In genomic region chr1:113917400-113918082, GRCh38 we compare ENCODE assay signal across 17 cellular contexts. TPM values are rescaled to one million over a fixed set of nuclear protein-coding genes. Genes with fewer than 3 reads are reported as not detected.
DNase-seq lines count a peak whose midpoint lies in the region; ATAC-seq and TF ChIP-seq lines count a peak whose summit lies in the region.
"Had no signal": no experiment of that assay in that cellular context is flagged by ENCODE, and none has a peak within 500 bp of the region (broad histone marks: within the 10 kb centered on the region; RNA-seq: fewer than 3 reads in every experiment).

No MANE protein-coding gene starts in this region.

- intact Hi-C loops in activated CD8-positive, alpha-beta T cell treated with anti-CD3 and anti-CD28 coated beads for 36 hours (cut with micrococcal nuclease): no loop called here
- intact Hi-C loops in gastrocnemius medialis (cut with DNase I; ENCODE audit: low total_unique reads): no loop called here

- H3K9me3 ChIP-seq in AG04450 (ENCODE audit: control insufficient read depth, insufficient read depth, low read length) (no peaks in the 10 kb centered on the region), gastrocnemius medialis (no peaks in the 10 kb centered on the region)
- H3K9me3 ChIP-seq: left lung, right lobe of liver, SJSA1 had no signal

- TF ChIP-seq POLR2A in gastrocnemius medialis (IDR thresholded peaks at IDR 0.05): no peak

- H3K4me3 ChIP-seq in AG04450 (ENCODE audit: low read depth, low read length) (no peak overlapping the region), fibroblast of villous mesenchyme (ENCODE audit: low read depth, low read length) (no peak overlapping the region), gastrocnemius medialis (no peak overlapping the region)
- H3K4me3 ChIP-seq: left lung, right lobe of liver, SJSA1 had no signal

- H3K4me3 Mint-ChIP-seq in HFFc6: no peak overlapping the region
- no peak overlapping the region for H3K4me3 Mint-ChIP-seq in activated CD8-positive, alpha-beta T cell treated with anti-CD3 and anti-CD28 coated beads for 36 hours
- H3K4me3 Mint-ChIP-seq: activated naive CD4-positive, alpha-beta T cell treated with anti-CD3 and anti-CD28 coated beads for 36 hours had no signal

- POLR2A ChIA-PET in AG04450 (lab: Yijun Ruan, JAX): interaction anchor here (0.6 kb wide), 1 partner anchor 845 kb away, joined by 6 read pairs; no protein-coding TSS in a partner anchor
- POLR2A ChIA-PET in activated CD8-positive, alpha-beta T cell treated with anti-CD3 and anti-CD28 coated beads for 36 hours (lab: Charles Lee): interaction anchor here (0.8 to 1.8 kb wide), 5 partner anchors 12 to 15 kb away, joined by 3 to 8 read pairs (median 4); partner anchors contain the start of genes AP4B1 and HIPK1

- peaks cover 4% of the 10 kb centered on the region for H3K27me3 Mint-ChIP-seq in HFFc6 (ENCODE audit: insufficient read depth)
- H3K27me3 Mint-ChIP-seq in activated CD8-positive, alpha-beta T cell treated with anti-CD3 and anti-CD28 coated beads for 36 hours: no peaks in the 10 kb centered on the region

- H3K4me1 ChIP-seq in gastrocnemius medialis: peaks cover 11% of the 10 kb centered on the region in 2 donors
- H3K4me1 ChIP-seq: right lobe of liver, SJSA1 had no signal

- H3K27ac ChIP-seq in AG04450 (ENCODE audit: low read depth, low read length) (peak overlapping the region; percentile 11), gastrocnemius medialis (no peak overlapping the region)
- H3K27ac ChIP-seq: left lung, right lobe of liver, SJSA1 had no signal

- H3K9me3 Mint-ChIP-seq in HFFc6: no peaks in the 10 kb centered on the region
- no peaks in the 10 kb centered on the region for H3K9me3 Mint-ChIP-seq in activated CD8-positive, alpha-beta T cell treated with anti-CD3 and anti-CD28 coated beads for 36 hours
- H3K9me3 Mint-ChIP-seq: activated naive CD4-positive, alpha-beta T cell treated with anti-CD3 and anti-CD28 coated beads for 36 hours had no signal

- no peaks in the 10 kb centered on the region for H3K36me3 ChIP-seq in gastrocnemius medialis
- H3K36me3 ChIP-seq: right lobe of liver had no signal

- in situ Hi-C loops in gastrocnemius medialis (cut with MboI; ENCODE audit: low sequenced_read_pairs in 4 of 4): loop anchor here in 2 of 4 donors (25.0 kb wide), 2 partner anchors 530 to 1305 kb away; partner anchors contain the start of genes CAPZA1 (in 1 of the 2), MAGI3 (in 1 of the 2) and ST7L (in 1 of the 2)

- CTCF ChIA-PET in AG04450 (lab: Charles Lee): interaction anchor here (1.0 to 1.7 kb wide), 2 partner anchors 12 to 82 kb away, joined by 4 to 7 read pairs; no protein-coding TSS in a partner anchor
- CTCF ChIA-PET in activated CD8-positive, alpha-beta T cell treated with anti-CD3 and anti-CD28 coated beads for 36 hours (lab: Charles Lee): interaction anchor here (0.5 to 3.1 kb wide), 5 partner anchors 12 to 82 kb away, joined by 3 to 15 read pairs (median 3); partner anchors contain the start of genes AP4B1, DCLRE1B and HIPK1

- H3K27me3 ChIP-seq in AG04450 (ENCODE audit: control insufficient read depth, insufficient read depth, low read length): no peaks in the 10 kb centered on the region
- H3K27me3 ChIP-seq in gastrocnemius medialis: no peaks in the 10 kb centered on the region
- H3K27me3 ChIP-seq: left lung, right lobe of liver, SJSA1 had no signal

- no peak for TF ChIP-seq CTCF in AG04450 (IDR thresholded peaks at IDR 0.05; ENCODE audit: low read depth, low read length)
- no peak for TF ChIP-seq CTCF in HFFc6 (IDR thresholded peaks at IDR 0.05)
- TF ChIP-seq CTCF in activated CD8-positive, alpha-beta T cell treated with anti-CD3 and anti-CD28 coated beads for 36 hours (IDR thresholded peaks at IDR 0.05): no peak
- TF ChIP-seq CTCF in fibroblast of villous mesenchyme (IDR thresholded peaks at IDR 0.05; ENCODE audit: insufficient read depth, low read depth, low read length): no peak
- TF ChIP-seq CTCF in gastrocnemius medialis (IDR thresholded peaks at IDR 0.05 in 4 of 5, conservative IDR thresholded peaks at IDR 0.05 in 1 of 5): no peak

- no peak overlapping the region for H3K27ac Mint-ChIP-seq in HFFc6
- no peak overlapping the region for H3K27ac Mint-ChIP-seq in activated CD8-positive, alpha-beta T cell treated with anti-CD3 and anti-CD28 coated beads for 36 hours
- H3K27ac Mint-ChIP-seq: activated naive CD4-positive, alpha-beta T cell treated with anti-CD3 and anti-CD28 coated beads for 36 hours had no signal

- no peaks in the 10 kb centered on the region; the same call in 1 of the 2 replicates for H3K36me3 Mint-ChIP-seq in HFFc6 (ENCODE audit: low read depth)
- H3K36me3 Mint-ChIP-seq in activated CD8-positive, alpha-beta T cell treated with anti-CD3 and anti-CD28 coated beads for 36 hours (ENCODE audit: low read depth): peaks cover 6% of the 10 kb centered on the region

- H3K4me1 Mint-ChIP-seq in HFFc6 (ENCODE audit: low read depth): peaks cover 25% of the 10 kb centered on the region
- no peaks in the 10 kb centered on the region for H3K4me1 Mint-ChIP-seq in activated CD8-positive, alpha-beta T cell treated with anti-CD3 and anti-CD28 coated beads for 36 hours (ENCODE audit: low read depth)

- peak; percentile 30 for ATAC-seq in activated CD8-positive, alpha-beta T cell treated with anti-CD3 and anti-CD28 coated beads for 36 hours
- ATAC-seq in gastrocnemius medialis (no peak), GM19463 (IDR thresholded peaks at IDR 0.05; ENCODE audit: unreplicated experiment) (no peak)
- ATAC-seq: activated CD4-positive, CD25-positive, alpha-beta regulatory T cell treated with anti-CD3 and anti-CD28 coated beads, Interleukin-2, amount 50 U/mL, for 24 hours; left lung; right lobe of liver had no signal

- DNase-seq in AG04450 (ENCODE audit: low read depth, low spot score): no peak
- peak; percentile 58 for DNase-seq in HFFc6
- DNase-seq in activated CD8-positive, alpha-beta T cell treated with anti-CD3 and anti-CD28 coated beads for 36 hours: no peak
- DNase-seq in fibroblast of villous mesenchyme (ENCODE audit: low read depth): peak; percentile 13
- DNase-seq in UCSD-AML1 (lab: John Stamatoyannopoulos, UW; ENCODE audit: unreplicated experiment): no peak
- DNase-seq in stimulated activated CD4-positive, alpha-beta T cell treated with anti-CD3 and anti-CD28 coated beads, Interleukin-4, amount 100 ng/mL, for 4 hours: no peak
- no peak for DNase-seq in gastrocnemius medialis
- DNase-seq: activated naive CD4-positive, alpha-beta T cell treated with anti-CD3 and anti-CD28 coated beads for 36 hours; COR-L47; left lung; NCI-H1930; right lobe of liver; substantia nigra had no signal

RNA-seq across cellular contexts. Expression of gene HIPK1, which starts 11.6 kb away (rescaled TPM):
- 28.4 and 31.3 TPM in 2 replicates for polyA plus RNA-seq in AG04450 (2011; rRNA removed)
- polyA minus RNA-seq in AG04450 (2011; rRNA and poly(A)+ RNA removed): 119 and 124 TPM in 2 replicates
- 10 to 100 TPM; 34.6 to 49.1 (median 38.7) TPM for total RNA-seq in HFFc6 (2021; fragmentation: NEBNext Ultra II Directional; extraction: Animal tissue kit (Norgen Biotek cat#: 25700))
- 10 to 100 TPM; 42.8 to 45.1 TPM for total RNA-seq in activated CD8-positive, alpha-beta T cell treated with anti-CD3 and anti-CD28 coated beads for 36 hours
- total RNA-seq in fibroblast of villous mesenchyme (17.4 and 32.4 TPM in 2 replicates), gastrocnemius medialis (10 to 100 TPM; 54.4 to 67.6 (median 60.0) TPM)

RNA-seq across cellular contexts. Expression of gene DCLRE1B, which starts 12.4 kb away (rescaled TPM):
- 2.7 and 3.2 TPM in 2 replicates for polyA plus RNA-seq in AG04450 (2011; rRNA removed)
- polyA minus RNA-seq in AG04450 (2011; rRNA and poly(A)+ RNA removed): 3.2 and 4.7 TPM in 2 replicates
- 1 to 10 TPM; 5.7 to 9.9 (median 8.8) TPM for total RNA-seq in HFFc6 (2021; fragmentation: NEBNext Ultra II Directional; extraction: Animal tissue kit (Norgen Biotek cat#: 25700))
- 10 to 100 TPM; 19.1 to 19.3 TPM for total RNA-seq in activated CD8-positive, alpha-beta T cell treated with anti-CD3 and anti-CD28 coated beads for 36 hours
- total RNA-seq in fibroblast of villous mesenchyme (4.2 and 4.7 TPM in 2 replicates), gastrocnemius medialis (1 to 10 TPM; 1.4 to 3.3 (median 1.7) TPM)

RNA-seq across cellular contexts. Expression of gene AP4B1, which starts 12.9 kb away (rescaled TPM):
- polyA plus RNA-seq in AG04450 (2011; rRNA removed): 13.6 and 16.5 TPM in 2 replicates
- 17.0 and 17.1 TPM in 2 replicates for polyA minus RNA-seq in AG04450 (2011; rRNA and poly(A)+ RNA removed)
- total RNA-seq in HFFc6 (2021; fragmentation: NEBNext Ultra II Directional; extraction: Animal tissue kit (Norgen Biotek cat#: 25700)): 10 to 100 TPM; 12.6 to 14.0 (median 13.3) TPM
- 10 to 100 TPM; 38.2 to 38.5 TPM for total RNA-seq in activated CD8-positive, alpha-beta T cell treated with anti-CD3 and anti-CD28 coated beads for 36 hours
- total RNA-seq in fibroblast of villous mesenchyme: 12.9 and 19.4 TPM in 2 replicates
- 10 to 100 TPM in 1 of 4 donors, 1 to 10 TPM in 3; 6.5 to 11.2 (median 8.4) TPM for total RNA-seq in gastrocnemius medialis

RNA-seq across cellular contexts. Expression of gene BCL2L15, which starts 30.2 kb away (rescaled TPM):
- 0.11 and 0.12 TPM in 2 replicates for polyA plus RNA-seq in AG04450 (2011; rRNA removed)
- polyA minus RNA-seq in AG04450 (2011; rRNA and poly(A)+ RNA removed): 0.04 and 0.05 TPM in 2 replicates
- total RNA-seq in HFFc6 (2021; fragmentation: NEBNext Ultra II Directional; extraction: Animal tissue kit (Norgen Biotek cat#: 25700)): under 1 TPM in 2 of 6 experiments, not detected in 4; 0.41 to 0.59 TPM
- total RNA-seq in activated CD8-positive, alpha-beta T cell treated with anti-CD3 and anti-CD28 coated beads for 36 hours: under 1 TPM; 0.40 to 0.61 TPM
- total RNA-seq in fibroblast of villous mesenchyme (under 0.01 and 0.32 TPM in 2 replicates), gastrocnemius medialis (under 1 TPM in 1 of 4 donors, not detected in 3; 0.32 TPM)

RNA-seq across cellular contexts. Expression of gene PTPN22, which starts 46.0 kb away (rescaled TPM):
- 0.17 and 0.21 TPM in 2 replicates for polyA plus RNA-seq in AG04450 (2011; rRNA removed)
- polyA minus RNA-seq in AG04450 (2011; rRNA and poly(A)+ RNA removed): 0.26 TPM in 1 of 2 replicates, not detected in the other
- total RNA-seq in HFFc6 (2021; fragmentation: NEBNext Ultra II Directional; extraction: Animal tissue kit (Norgen Biotek cat#: 25700)): 1 to 10 TPM in 4 of 6 experiments, under 1 TPM in 2; 0.71 to 1.3 (median 1.0) TPM
- total RNA-seq in activated CD8-positive, alpha-beta T cell treated with anti-CD3 and anti-CD28 coated beads for 36 hours: 10 to 100 TPM; 54.0 to 56.0 TPM
- total RNA-seq in fibroblast of villous mesenchyme (0.32 and 0.86 TPM in 2 replicates), gastrocnemius medialis (1 to 10 TPM in 1 of 4 donors, under 1 TPM in 3; 0.10 to 1.7 (median 0.63) TPM)
- total RNA-seq: NCI-H460 had no signal

Comparison
In these comparisons a context has a peak if more than half of its experiments do, and no peak if none do; other contexts are left out.
1. DNase-seq: peak in HFFc6 (single experiment) and fibroblast of villous mesenchyme (single experiment); none in AG04450 (single experiment), activated CD8-positive, alpha-beta T cell treated with anti-CD3 and anti-CD28 coated beads for 36 hours (single experiment), UCSD-AML1 (single experiment), stimulated activated CD4-positive, alpha-beta T cell treated with anti-CD3 and anti-CD28 coated beads, Interleukin-4, amount 100 ng/mL, for 4 hours (0 of 2) and gastrocnemius medialis (0 of 2).